Comparison of ENCODE assay signal across 31 cellular contexts in genomic region chr7:35982600-35982999, GRCh38.
"Had no signal": no experiment of that assay in that cellular context is flagged by ENCODE, and none has a peak within 500 bp of the region (broad histone marks: within the 10 kb centered on the region; RNA-seq: fewer than 3 reads in every experiment).

No MANE protein-coding gene starts in this region.

- H3K4me3 Mint-ChIP-seq: activated CD4-positive, alpha-beta T cell treated with anti-CD3 and anti-CD28 coated beads for 36 hours; activated CD8-positive, alpha-beta T cell treated with anti-CD3 and anti-CD28 coated beads for 36 hours; activated naive CD4-positive, alpha-beta T cell treated with anti-CD3 and anti-CD28 coated beads, Interleukin-2, amount 50 U/mL, for 24 hours; activated naive CD8-positive, alpha-beta T cell treated with anti-CD3 and anti-CD28 coated beads for 36 hours; activated naive CD8-positive, alpha-beta T cell treated with anti-CD3 and anti-CD28 coated beads, Interleukin-2, amount 50 U/mL, for 24 hours; activated T-cell treated with anti-CD3 and anti-CD28 coated beads, Interleukin-2, amount 50 U/mL, for 4 hours; activated T-helper 17 cell treated with anti-CD3 and anti-CD28 coated beads, Interleukin-2, amount 50 U/mL, for 72 hours had no signal

- H3K4me1 Mint-ChIP-seq: activated CD4-positive, alpha-beta T cell treated with anti-CD3 and anti-CD28 coated beads for 36 hours; activated naive CD4-positive, alpha-beta T cell treated with anti-CD3 and anti-CD28 coated beads, Interleukin-2, amount 50 U/mL, for 24 hours; activated naive CD8-positive, alpha-beta T cell treated with anti-CD3 and anti-CD28 coated beads for 36 hours; activated naive CD8-positive, alpha-beta T cell treated with anti-CD3 and anti-CD28 coated beads, Interleukin-2, amount 50 U/mL, for 24 hours; activated T-helper 17 cell treated with anti-CD3 and anti-CD28 coated beads, Interleukin-2, amount 50 U/mL, for 72 hours had no signal

- FAIRE-seq: colon, endometrium, endothelial cell of umbilical vein had no signal

- H3K9me3 Mint-ChIP-seq: activated CD8-positive, alpha-beta T cell treated with anti-CD3 and anti-CD28 coated beads for 36 hours; activated naive CD4-positive, alpha-beta T cell treated with anti-CD3 and anti-CD28 coated beads, Interleukin-2, amount 50 U/mL, for 24 hours; activated naive CD8-positive, alpha-beta T cell treated with anti-CD3 and anti-CD28 coated beads for 36 hours; activated naive CD8-positive, alpha-beta T cell treated with anti-CD3 and anti-CD28 coated beads, Interleukin-2, amount 50 U/mL, for 24 hours; activated T-cell treated with anti-CD3 and anti-CD28 coated beads, Interleukin-2, amount 50 U/mL, for 4 hours; activated T-helper 17 cell treated with anti-CD3 and anti-CD28 coated beads, Interleukin-2, amount 50 U/mL, for 72 hours had no signal

- H3K4me3 ChIP-seq: adrenal gland, body of pancreas, esophagus squamous epithelium, gastroesophageal sphincter had no signal

- H3K27me3 ChIP-seq: adrenal gland, body of pancreas, esophagus squamous epithelium, gastroesophageal sphincter had no signal

- H3K36me3 Mint-ChIP-seq: activated naive CD4-positive, alpha-beta T cell treated with anti-CD3 and anti-CD28 coated beads, Interleukin-2, amount 50 U/mL, for 24 hours; activated naive CD8-positive, alpha-beta T cell treated with anti-CD3 and anti-CD28 coated beads for 36 hours had no signal

- H3K27ac ChIP-seq: adrenal gland, body of pancreas, epithelial cell of prostate, esophagus squamous epithelium, gastroesophageal sphincter had no signal

- ATAC-seq: activated CD4-positive, alpha-beta T cell treated with anti-CD3 and anti-CD28 coated beads for 36 hours; activated CD8-positive, alpha-beta T cell treated with anti-CD3 and anti-CD28 coated beads for 36 hours; activated naive CD8-positive, alpha-beta T cell treated with anti-CD3 and anti-CD28 coated beads, Interleukin-2, amount 50 U/mL, for 24 hours; activated T-cell treated with anti-CD3 and anti-CD28 coated beads, Interleukin-2, amount 50 U/mL, for 4 hours; activated T-helper 17 cell treated with anti-CD3 and anti-CD28 coated beads, Interleukin-2, amount 50 U/mL, for 72 hours; body of pancreas; gastroesophageal sphincter had no signal

- H3K27me3 Mint-ChIP-seq: activated CD4-positive, alpha-beta T cell treated with anti-CD3 and anti-CD28 coated beads for 36 hours; activated CD8-positive, alpha-beta T cell treated with anti-CD3 and anti-CD28 coated beads for 36 hours; activated naive CD4-positive, alpha-beta T cell treated with anti-CD3 and anti-CD28 coated beads, Interleukin-2, amount 50 U/mL, for 24 hours; activated naive CD8-positive, alpha-beta T cell treated with anti-CD3 and anti-CD28 coated beads for 36 hours; activated naive CD8-positive, alpha-beta T cell treated with anti-CD3 and anti-CD28 coated beads, Interleukin-2, amount 50 U/mL, for 24 hours; activated T-helper 17 cell treated with anti-CD3 and anti-CD28 coated beads, Interleukin-2, amount 50 U/mL, for 72 hours had no signal

- H3K36me3 ChIP-seq: adrenal gland, esophagus squamous epithelium, gastroesophageal sphincter had no signal

- H3K9me3 ChIP-seq: adrenal gland, body of pancreas, esophagus squamous epithelium, gastroesophageal sphincter had no signal

- H3K4me1 ChIP-seq: adrenal gland, esophagus squamous epithelium had no signal

- DNase-seq: activated CD4-positive, alpha-beta T cell treated with anti-CD3 and anti-CD28 coated beads for 36 hours; activated CD4-positive, alpha-beta T cell treated with anti-CD3 and anti-CD28 coated beads, Interleukin-2, amount 50 U/mL, for 1 hour; activated CD4-positive, alpha-beta T cell treated with anti-CD3 and anti-CD28 coated beads, Interleukin-2, amount 50 U/mL, for 48 hours; activated CD4-positive, CD25-positive, alpha-beta regulatory T cell; activated CD4-positive, CD25-positive, alpha-beta regulatory T cell treated with anti-CD3 and anti-CD28 coated beads, Interleukin-2, amount 50 U/mL, for 72 hours; activated CD8-positive, alpha-beta memory T cell treated with anti-CD3 and anti-CD28 coated beads for 24 hours; activated CD8-positive, alpha-beta T cell treated with anti-CD3 and anti-CD28 coated beads for 36 hours; activated effector memory CD4-positive, alpha-beta T cell treated with Interleukin-2 at 50 U/mL for 16 hours; activated gamma-delta T cell treated with Interleukin-2 at 50 U/mL for 16 hours; activated naive CD4-positive, alpha-beta T cell treated with Interleukin-2 at 50 U/mL for 16 hours; activated naive CD8-positive, alpha-beta T cell treated with anti-CD3 and anti-CD28 coated beads for 36 hours; activated naive CD8-positive, alpha-beta T cell treated with anti-CD3 and anti-CD28 coated beads, Interleukin-2, amount 50 U/mL, for 24 hours; activated T-cell treated with anti-CD3 and anti-CD28 coated beads, Interleukin-2, amount 50 U/mL, for 4 hours; adrenal gland; amygdala; aorta; body of pancreas; caudate nucleus; cortex of kidney; effector CD8-positive, alpha-beta T cell; esophagus squamous epithelium; foreskin melanocyte; T-helper 1 cell; T-helper 2 cell had no signal

- H3K27ac Mint-ChIP-seq: activated CD4-positive, alpha-beta T cell treated with anti-CD3 and anti-CD28 coated beads for 36 hours; activated CD8-positive, alpha-beta T cell treated with anti-CD3 and anti-CD28 coated beads for 36 hours; activated naive CD4-positive, alpha-beta T cell treated with anti-CD3 and anti-CD28 coated beads, Interleukin-2, amount 50 U/mL, for 24 hours; activated naive CD8-positive, alpha-beta T cell treated with anti-CD3 and anti-CD28 coated beads for 36 hours; activated naive CD8-positive, alpha-beta T cell treated with anti-CD3 and anti-CD28 coated beads, Interleukin-2, amount 50 U/mL, for 24 hours; activated T-helper 17 cell treated with anti-CD3 and anti-CD28 coated beads, Interleukin-2, amount 50 U/mL, for 72 hours had no signal
